ENCODE assay signal across 15 cellular contexts in genomic region chr11:112526699-112527410, GRCh38.
DNase-seq lines count a peak whose midpoint lies in the region; ATAC-seq and TF ChIP-seq lines count a peak whose summit lies in the region.
"Had no signal": no experiment of that assay in that cellular context is flagged by ENCODE, and none has a peak within 500 bp of the region (broad histone marks: within the 10 kb centered on the region; RNA-seq: fewer than 3 reads in every experiment).

No MANE protein-coding gene starts in this region.

- no peak overlapping the region for H3K27ac Mint-ChIP-seq in activated naive CD4-positive, alpha-beta T cell treated with anti-CD3 and anti-CD28 coated beads, Interleukin-2, amount 10 ng/mL, durations not matched to agents 7 days and 5 days
- H3K27ac Mint-ChIP-seq: GM23338, T-helper 17 cell had no signal

- no peaks in the 10 kb centered on the region for H3K36me3 Mint-ChIP-seq in activated naive CD4-positive, alpha-beta T cell treated with anti-CD3 and anti-CD28 coated beads, Interleukin-2, amount 10 ng/mL, durations not matched to agents 7 days and 5 days

- H3K9me3 ChIP-seq in RWPE2 (ENCODE audit: severe bottlenecking) (no peaks in the 10 kb centered on the region), right atrium auricular region (no peaks in the 10 kb centered on the region), upper lobe of right lung (no peaks in the 10 kb centered on the region), uterus (no peaks in the 10 kb centered on the region)
- H3K9me3 ChIP-seq: spleen had no signal

- no peak overlapping the region for H3K4me3 ChIP-seq in RWPE2 (ENCODE audit: severe bottlenecking)
- no peak overlapping the region for H3K4me3 ChIP-seq in right atrium auricular region
- no peak overlapping the region for H3K4me3 ChIP-seq in upper lobe of right lung
- no peak overlapping the region for H3K4me3 ChIP-seq in uterus
- H3K4me3 ChIP-seq: GM23338, spleen had no signal

- H3K36me3 ChIP-seq in RWPE2 (ENCODE audit: low read depth) (no peaks in the 10 kb centered on the region), right atrium auricular region (no peaks in the 10 kb centered on the region), upper lobe of right lung (no peaks in the 10 kb centered on the region), uterus (no peaks in the 10 kb centered on the region)
- H3K36me3 ChIP-seq: spleen had no signal

- no peaks in the 10 kb centered on the region for H3K9me3 Mint-ChIP-seq in activated naive CD4-positive, alpha-beta T cell treated with anti-CD3 and anti-CD28 coated beads, Interleukin-2, amount 10 ng/mL, durations not matched to agents 7 days and 5 days
- H3K9me3 Mint-ChIP-seq: GM23338 had no signal

- H3K27me3 ChIP-seq in RWPE2 (ENCODE audit: insufficient read depth, poor library complexity, severe bottlenecking) (no peaks in the 10 kb centered on the region), right atrium auricular region (no peaks in the 10 kb centered on the region), upper lobe of right lung (no peaks in the 10 kb centered on the region), uterus (no peaks in the 10 kb centered on the region)
- H3K27me3 ChIP-seq: spleen had no signal

- peaks cover 23% of the 10 kb centered on the region for H3K27me3 Mint-ChIP-seq in activated naive CD4-positive, alpha-beta T cell treated with anti-CD3 and anti-CD28 coated beads, Interleukin-2, amount 10 ng/mL, durations not matched to agents 7 days and 5 days

- no peaks in the 10 kb centered on the region for H3K4me1 Mint-ChIP-seq in activated naive CD4-positive, alpha-beta T cell treated with anti-CD3 and anti-CD28 coated beads, Interleukin-2, amount 10 ng/mL, durations not matched to agents 7 days and 5 days

- no peak for TF ChIP-seq CTCF in RWPE2 (IDR thresholded peaks at IDR 0.05; ENCODE audit: poor library complexity, severe bottlenecking)
- TF ChIP-seq CTCF in right atrium auricular region (IDR thresholded peaks at IDR 0.05): no peak
- TF ChIP-seq CTCF in upper lobe of right lung (IDR thresholded peaks at IDR 0.05): no peak
- TF ChIP-seq CTCF in uterus (IDR thresholded peaks at IDR 0.05): no peak

- intact Hi-C loops in upper lobe of right lung (cut with DNase I): no loop called here
- intact Hi-C loops in uterus (cut with DNase I; ENCODE audit: low total_unique reads): no loop called here

- ATAC-seq in RWPE2 (ENCODE audit: low read depth) (peak; percentile 70), upper lobe of right lung (no peak)
- ATAC-seq: GM23338, T-helper 17 cell had no signal

- CTCF ChIA-PET in activated naive CD4-positive, alpha-beta T cell treated with anti-CD3 and anti-CD28 coated beads, Interleukin-2, amount 10 ng/mL, durations not matched to agents 7 days and 5 days (lab: Charles Lee): no interaction called here

- H3K4me1 ChIP-seq in RWPE2 (ENCODE audit: insufficient read depth, poor library complexity, severe bottlenecking) (no peaks in the 10 kb centered on the region), right atrium auricular region (peaks cover 0 to 46% of the 10 kb centered on the region in 2 donors), upper lobe of right lung (peaks cover 4% of the 10 kb centered on the region), uterus (no peaks in the 10 kb centered on the region)

- DNase-seq in activated naive CD4-positive, alpha-beta T cell treated with Interleukin-2 at 50 U/mL for 16 hours: peak; percentile 7
- no peak for DNase-seq in activated naive CD4-positive, alpha-beta T cell treated with anti-CD3 and anti-CD28 coated beads, Interleukin-2, amount 10 ng/mL, durations not matched to agents 7 days and 5 days
- DNase-seq in RWPE2 (ENCODE audit: low spot score) (no peak), right atrium auricular region (ENCODE audit: low spot score) (no peak), NCI-H2081 treated with DMSO at 0.1 percent for 48 hours (lab: John Stamatoyannopoulos, UW) (no peak), upper lobe of right lung (no peak), uterus (no peak)
- peak; percentile 12 for DNase-seq in stimulated activated CD4-positive, alpha-beta T cell treated with anti-CD3 and anti-CD28 coated beads, Interleukin-4, amount 100 ng/mL, for 24 hours
- DNase-seq: AML-193, amygdala, Kasumi-1, NCI-H2107, spleen, T-helper 17 cell had no signal

- TF ChIP-seq POLR2A in uterus (IDR thresholded peaks at IDR 0.05): no peak

- H3K4me3 Mint-ChIP-seq in activated naive CD4-positive, alpha-beta T cell treated with anti-CD3 and anti-CD28 coated beads, Interleukin-2, amount 10 ng/mL, durations not matched to agents 7 days and 5 days: no peak overlapping the region
- H3K4me3 Mint-ChIP-seq: GM23338, T-helper 17 cell had no signal

- no peak overlapping the region for H3K27ac ChIP-seq in RWPE2 (ENCODE audit: poor library complexity, severe bottlenecking)
- peak overlapping the region; percentile 11 to 22 for H3K27ac ChIP-seq in right atrium auricular region
- H3K27ac ChIP-seq in upper lobe of right lung: no peak overlapping the region
- H3K27ac ChIP-seq in uterus: no peak overlapping the region

Comparison
In these comparisons a context has a peak if more than half of its experiments do, and no peak if none do; other contexts are left out.
1. DNase-seq: peak in activated naive CD4-positive, alpha-beta T cell treated with Interleukin-2 at 50 U/mL for 16 hours (single experiment) and stimulated activated CD4-positive, alpha-beta T cell treated with anti-CD3 and anti-CD28 coated beads, Interleukin-4, amount 100 ng/mL, for 24 hours (single experiment); none in activated naive CD4-positive, alpha-beta T cell treated with anti-CD3 and anti-CD28 coated beads, Interleukin-2, amount 10 ng/mL, durations not matched to agents 7 days and 5 days (single experiment), RWPE2 (single experiment), right atrium auricular region (single experiment), NCI-H2081 treated with DMSO at 0.1 percent for 48 hours (single experiment), upper lobe of right lung (single experiment) and uterus (0 of 2).
2. H3K27ac ChIP-seq: peak in right atrium auricular region (2 of 2); none in RWPE2 (single experiment), upper lobe of right lung (single experiment) and uterus (0 of 2).